ENCODE assay signal across 14 cellular contexts in the genomic region with DNA sequence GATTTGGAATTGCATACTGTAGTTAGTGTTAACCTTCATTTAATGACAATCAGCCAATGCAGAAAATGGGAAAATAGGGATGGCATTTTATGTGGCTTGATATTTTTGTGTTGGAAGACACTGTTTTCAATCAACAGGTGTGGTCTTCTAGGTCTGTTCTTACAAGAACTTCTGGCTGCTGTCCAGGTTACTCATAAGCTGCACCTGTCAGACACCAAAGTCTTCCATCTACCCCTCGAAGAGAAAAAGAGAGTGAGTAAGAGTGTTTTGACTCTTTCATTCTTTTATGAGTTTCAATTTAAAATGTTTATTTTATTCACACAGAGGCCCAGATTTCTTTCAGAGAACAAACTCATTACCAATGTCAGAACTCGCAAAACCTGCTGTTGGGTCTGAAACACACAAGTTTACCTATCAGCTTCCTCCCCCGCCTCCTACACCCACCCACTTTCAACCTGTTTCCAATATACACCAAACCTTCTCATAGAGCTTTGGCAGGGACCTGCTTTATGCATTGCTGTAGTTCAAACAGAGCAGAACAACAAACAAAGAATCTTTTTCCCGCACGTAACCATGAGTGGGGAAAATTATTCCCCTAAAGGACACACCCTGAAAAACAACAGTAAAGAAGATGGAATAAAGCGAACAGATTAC.
A peak's percentile ranks its signal among the peaks of the same experiment; 100 is the strongest.
DNase-seq lines count a peak whose midpoint lies in the region; ATAC-seq, FAIRE-seq and TF ChIP-seq lines count a peak whose summit lies in the region.
"Had no signal": no experiment of that assay in that cellular context is flagged by ENCODE, and none has a peak within 500 bp of the region (broad histone marks: within the 10 kb centered on the region; RNA-seq: fewer than 3 reads in every experiment).

No MANE protein-coding gene starts in this region.

- H2AFZ ChIP-seq in GM12878 (ENCODE audit: control insufficient read depth, low read depth, low read length) = no peak overlapping the region

- SMC1A ChIA-PET in GM12878 (lab: Charles Lee; ENCODE audit: uncharacterized antibody, unreplicated experiment) = no interaction called here

- intact Hi-C loops in GM12878 (cut with micrococcal nuclease; ENCODE audit: unreplicated experiment) (loop anchor here (5.0 to 10.0 kb wide), 2 partner anchors 324 to 918 kb away; no protein-coding TSS in a partner anchor), prostate gland (cut with DNase I) (no loop called here), lower leg skin (cut with DNase I; ENCODE audit: low total_unique reads) (no loop called here)

- H3K9me3 ChIP-seq in GM12878 (replicated peaks; ENCODE audit: control insufficient read depth, insufficient read depth, low read length) (no peaks in the 10 kb centered on the region), prostate gland (no peaks in the 10 kb centered on the region)
- H3K9me3 ChIP-seq: BLaER1 treated with 17β-estradiol and CSF1 and Interleukin-3, amounts not matched to agents 10 nM and 100 nM; psoas muscle had no signal

- no peaks in the 10 kb centered on the region for H3K4me1 ChIP-seq in GM12878 (ENCODE audit: control insufficient read depth, insufficient read depth, low read length)
- no peaks in the 10 kb centered on the region for H3K4me1 ChIP-seq in prostate gland (replicated peaks)
- H3K4me1 ChIP-seq: psoas muscle had no signal

- H3K36me3 ChIP-seq in GM12878 (ENCODE audit: control insufficient read depth in 2 of 2, insufficient read depth in 2 of 2, low read length in 1 of 2) (no peaks in the 10 kb centered on the region), prostate gland (no peaks in the 10 kb centered on the region)
- H3K36me3 ChIP-seq: BLaER1 treated with 17β-estradiol and CSF1 and Interleukin-3, amounts not matched to agents 10 nM and 100 nM had no signal

- TF ChIP-seq CTCF in GM12878 (IDR thresholded peaks at IDR 0.05 in 2 of 3, conservative IDR thresholded peaks at IDR 0.05 in 1 of 3; ENCODE audit: control insufficient read depth in 2 of 3, extremely low read depth in 1 of 3, insufficient read depth in 1 of 3, low read depth in 3 of 3, low read length in 3 of 3) (no peak), prostate gland (IDR thresholded peaks at IDR 0.05) (no peak), lower leg skin (IDR thresholded peaks at IDR 0.05) (no peak)

- no peaks in the 10 kb centered on the region for H3K79me2 ChIP-seq in GM12878 (ENCODE audit: control insufficient read depth, insufficient read depth, low read length)

- in situ Hi-C loops in GM12878 (cut with MboI) = no loop called here

- H3K4me3 ChIP-seq in GM12878 (no peak overlapping the region), prostate gland (no peak overlapping the region), lower leg skin (ENCODE audit: low read depth, poor library complexity, severe bottlenecking) (no peak overlapping the region)
- H3K4me3 ChIP-seq: BLaER1 treated with 17β-estradiol and CSF1 and Interleukin-3, amounts not matched to agents 10 nM and 100 nM; psoas muscle had no signal

- no TSS peak for BruUV-seq in GM12878 (replicated peaks; lab: Mats Ljungman, UMichigan)

- H4K20me1 ChIP-seq in GM12878 (ENCODE audit: control insufficient read depth, insufficient read depth) = no peaks in the 10 kb centered on the region
- H4K20me1 ChIP-seq: BLaER1 treated with 17β-estradiol and CSF1 and Interleukin-3, amounts not matched to agents 10 nM and 100 nM had no signal

- H3K27me3 ChIP-seq in GM12878 (replicated peaks in 1 of 2; ENCODE audit: control insufficient read depth in 2 of 2, insufficient read depth in 2 of 2, low read length in 1 of 2) (no peaks in the 10 kb centered on the region), prostate gland (replicated peaks; ENCODE audit: insufficient read depth) (no peaks in the 10 kb centered on the region)
- H3K27me3 ChIP-seq: BLaER1 treated with 17β-estradiol and CSF1 and Interleukin-3, amounts not matched to agents 10 nM and 100 nM had no signal

- H3K4me2 ChIP-seq in GM12878 (ENCODE audit: control insufficient read depth, insufficient read depth) = no peak overlapping the region
- H3K4me2 ChIP-seq: BLaER1 treated with 17β-estradiol and CSF1 and Interleukin-3, amounts not matched to agents 10 nM and 100 nM had no signal

- H3K9ac ChIP-seq in GM12878 (ENCODE audit: control insufficient read depth, insufficient read depth, low read length) = no peak overlapping the region
- H3K9ac ChIP-seq: BLaER1 treated with 17β-estradiol and CSF1 and Interleukin-3, amounts not matched to agents 10 nM and 100 nM had no signal

- TF ChIP-seq EP300 in GM12878 (IDR thresholded peaks at IDR 0.05; ENCODE audit: borderline replicate concordance in 1 of 2, control insufficient read depth in 1 of 2, low read depth in 2 of 2, low read length in 2 of 2) = no peak

- POLR2A ChIA-PET in GM12878 (lab: Charles Lee) = no interaction called here

- RAD21 ChIA-PET in GM12878 (lab: Charles Lee; ENCODE audit: unreplicated experiment) = no interaction called here

- CTCF ChIA-PET in GM12878 (lab: Yijun Ruan, JAX) = interaction anchor here (1.6 to 3.8 kb wide), 2 partner anchors 30 to 920 kb away, joined by 3 to 20 read pairs; no protein-coding TSS in a partner anchor

- DNase-seq in LoVo (ENCODE audit: low spot score) (peak; percentile 25), NCI-H2081 treated with DMSO at 0.1 percent for 48 hours (lab: John Stamatoyannopoulos, UW) (peak; percentile 45), GM12878 (ENCODE audit: low read depth, low spot score) (no peak), prostate gland (ENCODE audit: low spot score) (peak; percentile 91), NCI-H2196 treated with DMSO at 0.1 percent for 48 hours (lab: John Stamatoyannopoulos, UW; ENCODE audit: unreplicated experiment) (no peak), lower leg skin (ENCODE audit: low spot score in 2 of 2) (no peak), NOMO-1 (lab: John Stamatoyannopoulos, UW; ENCODE audit: unreplicated experiment in 2 of 2) (no peak)
- DNase-seq: activated naive CD4-positive, alpha-beta T cell treated with anti-CD3 and anti-CD28 coated beads, Interleukin-2, amount 10 ng/mL, durations not matched to agents 7 days and 5 days; HCEC 1CT; naive B cell; OCI-M1; psoas muscle had no signal

- TF ChIP-seq POLR2A in GM12878 (IDR thresholded peaks at IDR 0.05; ENCODE audit: low read depth, low read length) = no peak
- no peak for TF ChIP-seq POLR2A in prostate gland (IDR thresholded peaks at IDR 0.05)
- no peak for TF ChIP-seq POLR2A in lower leg skin (IDR thresholded peaks at IDR 0.05)

- FAIRE-seq in GM12878 (lab: Jason Lieb, UNC) = peak; percentile 54

- no peak overlapping the region for H3K27ac ChIP-seq in GM12878 (ENCODE audit: control insufficient read depth, insufficient read depth)
- H3K27ac ChIP-seq in prostate gland = peak overlapping the region; percentile 52 to 58
- H3K27ac ChIP-seq: BLaER1 treated with 17β-estradiol and CSF1 and Interleukin-3, amounts not matched to agents 10 nM and 100 nM; psoas muscle had no signal

- 78% methylated on average over 6 of the region's 6 CpGs for WGBS in GM12878 (ENCODE audit: insufficient coverage, insufficient replicate concordance, low lambda C conversion rate, missing lambda C conversion rate)
- WGBS in prostate gland = 35% methylated on average over 6 of the region's 6 CpGs
- 58 to 61% methylated on average over 6 of the region's 6 CpGs for WGBS in lower leg skin, 2 donors

- no peak for TF ChIP-seq RAD21 in GM12878 (IDR thresholded peaks at IDR 0.05; ENCODE audit: insufficient read depth, low read depth, low read length)

- no peak for ATAC-seq in GM12878
- ATAC-seq: psoas muscle, WTC11 had no signal

TF ChIP-seq in GM12878, 131 proteins besides CTCF, POLR2A, EP300 and RAD21 (continues in another document):
- TF ChIP-seq IRF4 (IDR thresholded peaks at IDR 0.05; ENCODE audit: low read depth, low read length) = no peak
- TF ChIP-seq BCL11A (IDR thresholded peaks at IDR 0.05; ENCODE audit: low read depth, low read length) = no peak
- TF ChIP-seq BACH1 (IDR thresholded peaks at IDR 0.05; ENCODE audit: borderline replicate concordance) = no peak
- no peak for TF ChIP-seq MYC (IDR thresholded peaks at IDR 0.05; ENCODE audit: insufficient read depth, insufficient read length, insufficient replicate concordance, low read length, severe bottlenecking)
- TF ChIP-seq, protein P1, sequence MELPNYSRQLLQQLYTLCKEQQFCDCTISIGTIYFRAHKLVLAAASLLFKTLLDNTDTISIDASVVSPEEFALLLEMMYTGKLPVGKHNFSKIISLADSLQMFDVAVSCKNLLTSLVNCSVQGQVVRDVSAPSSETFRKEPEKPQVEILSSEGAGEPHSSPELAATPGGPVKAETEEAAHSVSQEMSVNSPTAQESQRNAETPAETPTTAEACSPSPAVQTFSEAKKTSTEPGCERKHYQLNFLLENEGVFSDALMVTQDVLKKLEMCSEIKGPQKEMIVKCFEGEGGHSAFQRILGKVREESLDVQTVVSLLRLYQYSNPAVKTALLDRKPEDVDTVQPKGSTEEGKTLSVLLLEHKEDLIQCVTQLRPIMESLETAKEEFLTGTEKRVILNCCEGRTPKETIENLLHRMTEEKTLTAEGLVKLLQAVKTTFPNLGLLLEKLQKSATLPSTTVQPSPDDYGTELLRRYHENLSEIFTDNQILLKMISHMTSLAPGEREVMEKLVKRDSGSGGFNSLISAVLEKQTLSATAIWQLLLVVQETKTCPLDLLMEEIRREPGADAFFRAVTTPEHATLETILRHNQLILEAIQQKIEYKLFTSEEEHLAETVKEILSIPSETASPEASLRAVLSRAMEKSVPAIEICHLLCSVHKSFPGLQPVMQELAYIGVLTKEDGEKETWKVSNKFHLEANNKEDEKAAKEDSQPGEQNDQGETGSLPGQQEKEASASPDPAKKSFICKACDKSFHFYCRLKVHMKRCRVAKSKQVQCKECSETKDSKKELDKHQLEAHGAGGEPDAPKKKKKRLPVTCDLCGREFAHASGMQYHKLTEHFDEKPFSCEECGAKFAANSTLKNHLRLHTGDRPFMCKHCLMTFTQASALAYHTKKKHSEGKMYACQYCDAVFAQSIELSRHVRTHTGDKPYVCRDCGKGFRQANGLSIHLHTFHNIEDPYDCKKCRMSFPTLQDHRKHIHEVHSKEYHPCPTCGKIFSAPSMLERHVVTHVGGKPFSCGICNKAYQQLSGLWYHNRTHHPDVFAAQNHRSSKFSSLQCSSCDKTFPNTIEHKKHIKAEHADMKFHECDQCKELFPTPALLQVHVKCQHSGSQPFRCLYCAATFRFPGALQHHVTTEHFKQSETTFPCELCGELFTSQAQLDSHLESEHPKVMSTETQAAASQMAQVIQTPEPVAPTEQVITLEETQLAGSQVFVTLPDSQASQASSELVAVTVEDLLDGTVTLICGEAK (IDR thresholded peaks at IDR 0.05; ENCODE audit: borderline replicate concordance) = no peak
- TF ChIP-seq TAF1 (IDR thresholded peaks at IDR 0.05; ENCODE audit: borderline replicate concordance, low read depth, low read length) = no peak

Comparison
In these comparisons a context has a peak if more than half of its experiments do, and no peak if none do; other contexts are left out.
1. DNase-seq: peak in LoVo (single experiment), NCI-H2081 treated with DMSO at 0.1 percent for 48 hours (single experiment) and prostate gland (single experiment); none in GM12878 (single experiment), NCI-H2196 treated with DMSO at 0.1 percent for 48 hours (single experiment), lower leg skin (0 of 2) and NOMO-1 (0 of 2).